ENCODE assay signal across 18 cellular contexts in genomic region chr21:38326429-38326828, GRCh38.
"Had no signal": no experiment of that assay in that cellular context is flagged by ENCODE, and none has a peak within 500 bp of the region (broad histone marks: within the 10 kb centered on the region; RNA-seq: fewer than 3 reads in every experiment).

No MANE protein-coding gene starts in this region.

- H3K9me3 ChIP-seq: transverse colon had no signal

- H3K4me1 Mint-ChIP-seq: activated CD8-positive, alpha-beta memory T cell treated with anti-CD3 and anti-CD28 coated beads, Interleukin-2, amount 10 ng/mL, durations not matched to agents 7 days and 5 days had no signal

- H3K4me2 ChIP-seq: smooth muscle cell had no signal

- FAIRE-seq: astrocyte, islet of Langerhans had no signal

- H3K4me3 ChIP-seq: cardiac muscle cell, smooth muscle cell, transverse colon had no signal

- ATAC-seq: activated CD8-positive, alpha-beta memory T cell treated with anti-CD3 and anti-CD28 coated beads, Interleukin-2, amount 10 ng/mL, durations not matched to agents 7 days and 5 days; left colon; natural killer cell treated with Interleukin-12 subunit alpha and Interleukin-12 subunit beta and Interleukin-15 and Interleukin-18, amount 100 ng/mL, for 72 hours; right cardiac atrium had no signal

- H3K27me3 ChIP-seq: cardiac muscle cell had no signal

- H3K27ac ChIP-seq: cardiac muscle cell, transverse colon had no signal

- H3K4me3 Mint-ChIP-seq: activated CD8-positive, alpha-beta memory T cell treated with anti-CD3 and anti-CD28 coated beads, Interleukin-2, amount 10 ng/mL, durations not matched to agents 7 days and 5 days; activated naive CD4-positive, alpha-beta T cell treated with anti-CD3 and anti-CD28 coated beads, Interleukin-2, amount 10 ng/mL, durations not matched to agents 7 days and 5 days; natural killer cell treated with Interleukin-12 subunit alpha and Interleukin-12 subunit beta and Interleukin-15 and Interleukin-18, amount 100 ng/mL, for 72 hours had no signal

- H3K4me1 ChIP-seq: transverse colon had no signal

- H3K36me3 Mint-ChIP-seq: activated CD8-positive, alpha-beta memory T cell treated with anti-CD3 and anti-CD28 coated beads, Interleukin-2, amount 10 ng/mL, durations not matched to agents 7 days and 5 days; activated naive CD4-positive, alpha-beta T cell treated with anti-CD3 and anti-CD28 coated beads, Interleukin-2, amount 10 ng/mL, durations not matched to agents 7 days and 5 days; natural killer cell treated with Interleukin-12 subunit alpha and Interleukin-12 subunit beta and Interleukin-15 and Interleukin-18, amount 100 ng/mL, for 72 hours had no signal

- H3K27ac Mint-ChIP-seq: activated CD8-positive, alpha-beta memory T cell treated with anti-CD3 and anti-CD28 coated beads, Interleukin-2, amount 10 ng/mL, durations not matched to agents 7 days and 5 days; activated naive CD4-positive, alpha-beta T cell treated with anti-CD3 and anti-CD28 coated beads, Interleukin-2, amount 10 ng/mL, durations not matched to agents 7 days and 5 days; natural killer cell treated with Interleukin-12 subunit alpha and Interleukin-12 subunit beta and Interleukin-15 and Interleukin-18, amount 100 ng/mL, for 72 hours; progenitor cell of endocrine pancreas had no signal

- H3K36me3 ChIP-seq: cardiac muscle cell, transverse colon had no signal

- H3K9me3 Mint-ChIP-seq: activated naive CD4-positive, alpha-beta T cell treated with anti-CD3 and anti-CD28 coated beads, Interleukin-2, amount 10 ng/mL, durations not matched to agents 7 days and 5 days; natural killer cell treated with Interleukin-12 subunit alpha and Interleukin-12 subunit beta and Interleukin-15 and Interleukin-18, amount 100 ng/mL, for 72 hours had no signal

- DNase-seq: activated CD4-positive, alpha-beta T cell treated with anti-CD3 and anti-CD28 coated beads, Interleukin-2, amount 50 U/mL, for 4 hours; activated CD8-positive, alpha-beta memory T cell treated with anti-CD3 and anti-CD28 coated beads, Interleukin-2, amount 10 ng/mL, durations not matched to agents 7 days and 5 days; activated naive CD4-positive, alpha-beta T cell treated with anti-CD3 and anti-CD28 coated beads, Interleukin-2, amount 10 ng/mL, durations not matched to agents 7 days and 5 days; activated T-cell treated with anti-CD3 and anti-CD28 coated beads, Interleukin-2, amount 50 U/mL, for 1 hour; left colon; occipital lobe; right cardiac atrium; stimulated activated CD4-positive, alpha-beta T cell treated with anti-CD3 and anti-CD28 coated beads, Interleukin-4, amount 100 ng/mL, for 4 hours; stimulated activated CD8-positive, alpha-beta memory T cell treated with anti-CD3 and anti-CD28 coated beads, Interleukin-4, amount 100 ng/mL, for 48 hours; stimulated activated naive CD4-positive, alpha-beta T cell treated with Interleukin-2 at 50 U/mL for 16 hours; substantia nigra; transverse colon had no signal

- H3K27me3 Mint-ChIP-seq: activated CD8-positive, alpha-beta memory T cell treated with anti-CD3 and anti-CD28 coated beads, Interleukin-2, amount 10 ng/mL, durations not matched to agents 7 days and 5 days; activated naive CD4-positive, alpha-beta T cell treated with anti-CD3 and anti-CD28 coated beads, Interleukin-2, amount 10 ng/mL, durations not matched to agents 7 days and 5 days; progenitor cell of endocrine pancreas had no signal
